ENCODE assay signal across 8 cellular contexts in genomic region chr17:77959216-77959925, GRCh38. TPM values are rescaled to one million over a fixed set of nuclear protein-coding genes. Genes with fewer than 3 reads are reported as not detected.
DNase-seq lines count a peak whose midpoint lies in the region; ATAC-seq and TF ChIP-seq lines count a peak whose summit lies in the region.

No MANE protein-coding gene starts in this region.

- H3K9ac ChIP-seq in adipocyte (ENCODE audit: low read length) (peak overlapping the region; percentile 71), iPS-15b (ENCODE audit: low read depth, low read length) (no peak overlapping the region), smooth muscle cell (ENCODE audit: low read depth) (no peak overlapping the region)

- H3K4me1 ChIP-seq in ACC112 (ENCODE audit: control insufficient read depth, insufficient read depth, low read length, unreplicated experiment) (no peaks in the 10 kb centered on the region), OCI-LY7 (ENCODE audit: insufficient read depth, low read length, poor library complexity, severe bottlenecking) (peaks cover 33% of the 10 kb centered on the region), adipocyte (ENCODE audit: control insufficient read depth, insufficient read depth, low read length) (peaks cover 15% of the 10 kb centered on the region), iPS-15b (ENCODE audit: control insufficient read depth, insufficient read depth, low read length) (peaks cover 14% of the 10 kb centered on the region), smooth muscle cell (ENCODE audit: low read depth) (peaks cover 37% of the 10 kb centered on the region)

- intact Hi-C loops in OCI-LY7 (cut with micrococcal nuclease; ENCODE audit: unreplicated experiment) = loop anchor here (5.0 kb wide), 1 partner anchor 77 kb away; no protein-coding TSS in a partner anchor

- peak overlapping the region; percentile 89 for H3K4me2 ChIP-seq in OCI-LY7 (ENCODE audit: low read length)
- peak overlapping the region; percentile 94 for H3K4me2 ChIP-seq in smooth muscle cell

- peaks cover 8% of the 10 kb centered on the region for H3F3A ChIP-seq in smooth muscle cell (ENCODE audit: low read depth)

- DNase-seq in OCI-LY7 (ENCODE audit: low spot score) (peak; percentile 57), adipocyte (ENCODE audit: low read depth) (peak; percentile 56), smooth muscle cell (lab: John Stamatoyannopoulos, UW; ENCODE audit: unreplicated experiment) (no peak), NOMO-1 (lab: John Stamatoyannopoulos, UW; ENCODE audit: unreplicated experiment in 2 of 2) (no peak), NCI-H2029 treated with DMSO at 0.1 percent for 48 hours (lab: John Stamatoyannopoulos, UW) (no peak)

- CTCF ChIA-PET in OCI-LY7 (lab: Charles Lee; ENCODE audit: unreplicated experiment) = no interaction called here

- H3K79me2 ChIP-seq in ACC112 (ENCODE audit: control insufficient read depth, insufficient read depth, low read length, unreplicated experiment) (peaks cover 15% of the 10 kb centered on the region), OCI-LY7 (ENCODE audit: insufficient read depth, low read depth, low read length) (peaks cover 45% of the 10 kb centered on the region), smooth muscle cell (ENCODE audit: low read depth) (peaks cover 20% of the 10 kb centered on the region)

- WGBS in smooth muscle cell (ENCODE audit: low lambda C conversion rate) = under 1% methylated on average over 60 of the region's 75 CpGs

- H3K4me3 ChIP-seq in ACC112 (ENCODE audit: low read depth, low read length) (peak overlapping the region; percentile 82), OCI-LY7 (ENCODE audit: low read depth, low read length, poor library complexity, severe bottlenecking) (peak overlapping the region; percentile 85), adipocyte (ENCODE audit: low read length) (peak overlapping the region; percentile 78), iPS-15b (ENCODE audit: low read depth, low read length) (peak overlapping the region; percentile 83), smooth muscle cell (peak overlapping the region; percentile 61)

- ATAC-seq in GM21526 (IDR thresholded peaks at IDR 0.05; ENCODE audit: low FRiP score, unreplicated experiment) = peak; percentile 7

- H3K9me3 ChIP-seq in OCI-LY7 (ENCODE audit: low read length) = no peaks in the 10 kb centered on the region
- H3K9me3 ChIP-seq in adipocyte (ENCODE audit: control insufficient read depth, low read length) = no peaks in the 10 kb centered on the region
- no peaks in the 10 kb centered on the region for H3K9me3 ChIP-seq in iPS-15b (ENCODE audit: control insufficient read depth, insufficient read depth, low read length)
- H3K9me3 ChIP-seq in smooth muscle cell (replicated peaks; ENCODE audit: low read depth) = no peaks in the 10 kb centered on the region

- H3K27ac ChIP-seq in ACC112 (ENCODE audit: low read depth, low read length) = no peak overlapping the region
- no peak overlapping the region for H3K27ac ChIP-seq in OCI-LY7 (ENCODE audit: low read depth, low read length, poor library complexity, severe bottlenecking)
- H3K27ac ChIP-seq in smooth muscle cell (ENCODE audit: low read depth) = no peak overlapping the region

- peak overlapping the region; percentile 32 for H2AFZ ChIP-seq in ACC112 (ENCODE audit: low read length, unreplicated experiment)
- H2AFZ ChIP-seq in OCI-LY7 (ENCODE audit: low read length) = no peak overlapping the region
- no peak overlapping the region for H2AFZ ChIP-seq in smooth muscle cell (ENCODE audit: low read depth)

- H3K27me3 ChIP-seq in ACC112 (ENCODE audit: insufficient read depth, low read length) (peaks cover 43% of the 10 kb centered on the region), adipocyte (replicated peaks; ENCODE audit: control insufficient read depth, insufficient read depth, low read length) (peaks cover 11% of the 10 kb centered on the region), iPS-15b (ENCODE audit: control insufficient read depth, insufficient read depth, low read length) (peaks cover 44% of the 10 kb centered on the region), smooth muscle cell (ENCODE audit: low read depth) (peaks cover 46% of the 10 kb centered on the region)

- TF ChIP-seq CTCF in OCI-LY7 (conservative IDR thresholded peaks at IDR 0.05; ENCODE audit: low read length) (no peak), smooth muscle cell (IDR thresholded peaks at IDR 0.05; ENCODE audit: borderline replicate concordance, insufficient read depth, poor library complexity, severe bottlenecking) (no peak)

- POLR2A ChIA-PET in OCI-LY7 (lab: Charles Lee) = interaction anchor here (0.9 to 1.9 kb wide), 3 partner anchors 34 to 127 kb away, joined by 3 to 12 read pairs (median 4); no protein-coding TSS in a partner anchor

- H3K36me3 ChIP-seq in ACC112 (ENCODE audit: insufficient read depth, low read length) (no peaks in the 10 kb centered on the region), OCI-LY7 (ENCODE audit: insufficient read depth, low read length) (no peaks in the 10 kb centered on the region), adipocyte (ENCODE audit: control insufficient read depth, insufficient read depth, low read length, severe bottlenecking) (no peaks in the 10 kb centered on the region), iPS-15b (ENCODE audit: control insufficient read depth, insufficient read depth, low read length) (no peaks in the 10 kb centered on the region), smooth muscle cell (ENCODE audit: low read depth) (no peaks in the 10 kb centered on the region)

- BruUV-seq in OCI-LY7 (replicated peaks; lab: Mats Ljungman, UMichigan) = no TSS peak

- no peaks in the 10 kb centered on the region for H3K9me2 ChIP-seq in OCI-LY7 (ENCODE audit: insufficient read depth, low read length)

- H4K20me1 ChIP-seq in OCI-LY7 (ENCODE audit: insufficient read depth, low read length) = peaks cover 37% of the 10 kb centered on the region
- H4K20me1 ChIP-seq in smooth muscle cell (ENCODE audit: low read depth) = peaks cover 51% of the 10 kb centered on the region

RNA-seq across cellular contexts. Expression of gene TNRC6C, which starts 0.9 kb away (rescaled TPM):
- 8.5 and 14.2 TPM in 2 replicates for total RNA-seq in OCI-LY7 (2014; rRNA removed; shearing (Covaris generic))
- total RNA-seq in OCI-LY7 (2022) (25.2 and 33.9 TPM in 2 replicates), smooth muscle cell (3.1 and 3.9 TPM in 2 replicates)
- 2.4 and 2.7 TPM in 2 replicates for polyA plus RNA-seq in smooth muscle cell

Comparison
In these comparisons a context has a peak if more than half of its experiments do, and no peak if none do; other contexts are left out.
1. DNase-seq: peak in OCI-LY7 (single experiment) and adipocyte (single experiment); none in smooth muscle cell (single experiment), NOMO-1 (0 of 2) and NCI-H2029 treated with DMSO at 0.1 percent for 48 hours (single experiment).
2. Peak in every context shown above with its lines, with median percentiles within 50 percentile points of each other: H3K4me3 ChIP-seq.